19 cellular contexts compared by ENCODE assay signal in genomic region chr2:165804719-165805118, GRCh38. TPM values are rescaled to one million over a fixed set of nuclear protein-coding genes. Genes with fewer than 3 reads are reported as not detected.
DNase-seq lines count a peak whose midpoint lies in the region; ATAC-seq, FAIRE-seq and TF ChIP-seq lines count a peak whose summit lies in the region.
"Had no signal": no experiment of that assay in that cellular context is flagged by ENCODE, and none has a peak within 500 bp of the region (broad histone marks: within the 10 kb centered on the region; RNA-seq: fewer than 3 reads in every experiment).

No MANE protein-coding gene starts in this region.

- H2AK5ac ChIP-seq in neuronal stem cell (ENCODE audit: low read depth, low read length): no peak overlapping the region

- peaks cover 9% of the 10 kb centered on the region for H3K4me1 ChIP-seq in RWPE2 (ENCODE audit: insufficient read depth, poor library complexity, severe bottlenecking)
- H3K4me1 ChIP-seq in pancreas: peaks cover 11 to 29% (median 21%) of the 10 kb centered on the region in 3 donors
- no peaks in the 10 kb centered on the region for H3K4me1 ChIP-seq in neuronal stem cell (ENCODE audit: control insufficient read depth in 2 of 2, insufficient read depth in 1 of 2, low read depth in 1 of 2, low read length in 2 of 2)
- H3K4me1 ChIP-seq: neural progenitor cell, SJSA1 had no signal

- H3K36me3 ChIP-seq in RWPE2 (ENCODE audit: low read depth): no peaks in the 10 kb centered on the region
- no peaks in the 10 kb centered on the region for H3K36me3 ChIP-seq in pancreas
- H3K36me3 ChIP-seq in neuronal stem cell (replicated peaks in 1 of 2; ENCODE audit: control insufficient read depth in 2 of 2, insufficient read depth in 2 of 2, low read length in 2 of 2): no peaks in the 10 kb centered on the region
- H3K36me3 ChIP-seq: esophagus squamous epithelium, neural progenitor cell, SJSA1 had no signal

- ATAC-seq in RWPE2 (ENCODE audit: low read depth) (peak; percentile 46; the same call in 1 of the 3 replicates), pancreas (peak; percentile 74 to 94 (median 92))
- ATAC-seq: left cardiac atrium, WTC11 had no signal

- no peak overlapping the region for H3K9ac ChIP-seq in neuronal stem cell (ENCODE audit: low read depth, low read length, poor library complexity)
- H3K9ac ChIP-seq: neural progenitor cell had no signal

- no peak overlapping the region for H2BK12ac ChIP-seq in neuronal stem cell (ENCODE audit: low read length)

- POLR2A ChIA-PET in GM10248 (lab: Yijun Ruan, JAX): no interaction called here

- H2AFZ ChIP-seq in neuronal stem cell (ENCODE audit: low read length): no peak overlapping the region
- H2AFZ ChIP-seq: neural progenitor cell had no signal

- no peak overlapping the region for H3K23ac ChIP-seq in neuronal stem cell (ENCODE audit: low read depth, low read length, poor library complexity)

- 12 to 13% methylated on average over 3 of the region's 3 CpGs for WGBS in pancreas, 2 donors
- WGBS in neuronal stem cell (ENCODE audit: extremely low coverage in 2 of 2, insufficient read length in 2 of 2, insufficient replicate concordance in 1 of 2), 2 donors: no CpG with 5 or more reads among the region's 3 CpGs

- H3K4ac ChIP-seq in neuronal stem cell (ENCODE audit: low read length): no peak overlapping the region

- no peak overlapping the region for H2BK5ac ChIP-seq in neuronal stem cell (ENCODE audit: low read length)

- peak; percentile 86 for FAIRE-seq in pancreas (lab: Jason Lieb, UNC)
- FAIRE-seq: GM19239 had no signal

- CTCF ChIA-PET in GM10248 (lab: Yijun Ruan, JAX): no interaction called here

- intact Hi-C loops in pancreas (cut with DNase I): no loop called here

- H3K18ac ChIP-seq in neuronal stem cell (ENCODE audit: low read length): no peak overlapping the region

- H3K27ac ChIP-seq in RWPE2 (ENCODE audit: poor library complexity, severe bottlenecking) (no peak overlapping the region), pancreas (peak overlapping the region in 1 of 4 donors; percentile 42), neuronal stem cell (replicated peaks; ENCODE audit: low read length) (no peak overlapping the region)
- H3K27ac ChIP-seq: esophagus squamous epithelium, neural progenitor cell, SJSA1 had no signal

- H2BK15ac ChIP-seq in neuronal stem cell (ENCODE audit: low read length): no peak overlapping the region

- H3K4me3 ChIP-seq in RWPE2 (ENCODE audit: severe bottlenecking): no peak overlapping the region
- H3K4me3 ChIP-seq in pancreas: no peak overlapping the region
- H3K4me3 ChIP-seq in neuronal stem cell (ENCODE audit: low read length in 2 of 2): no peak overlapping the region
- H3K4me3 ChIP-seq: esophagus squamous epithelium, neural progenitor cell, SJSA1, smooth muscle cell had no signal

- H2BK120ac ChIP-seq in neuronal stem cell (ENCODE audit: low read depth, low read length): no peak overlapping the region

- H3K27me3 ChIP-seq in RWPE2 (ENCODE audit: insufficient read depth, poor library complexity, severe bottlenecking) (no peaks in the 10 kb centered on the region), pancreas (no peaks in the 10 kb centered on the region), neuronal stem cell (ENCODE audit: control insufficient read depth in 3 of 3, insufficient read depth in 3 of 3, low read depth in 1 of 3, low read length in 3 of 3) (no peaks in the 10 kb centered on the region)
- H3K27me3 ChIP-seq: esophagus squamous epithelium, neural progenitor cell, SJSA1 had no signal

- no peaks in the 10 kb centered on the region for H3K9me3 ChIP-seq in RWPE2 (ENCODE audit: severe bottlenecking)
- no peaks in the 10 kb centered on the region for H3K9me3 ChIP-seq in pancreas
- H3K9me3 ChIP-seq in neuronal stem cell (replicated peaks in 1 of 2; ENCODE audit: control insufficient read depth in 2 of 2, insufficient read depth in 1 of 2, low read depth in 1 of 2, low read length in 2 of 2): no peaks in the 10 kb centered on the region
- H3K9me3 ChIP-seq: esophagus squamous epithelium, SJSA1 had no signal

- no peak overlapping the region for H3K4me2 ChIP-seq in neuronal stem cell (ENCODE audit: insufficient read depth, low read length, poor library complexity, severe bottlenecking)
- H3K4me2 ChIP-seq: neural progenitor cell, smooth muscle cell had no signal

- no peak overlapping the region for H4K91ac ChIP-seq in neuronal stem cell (ENCODE audit: low read depth, low read length, poor library complexity)

- DNase-seq in DMS79 (lab: John Stamatoyannopoulos, UW) (peak; percentile 56), NCI-H1105 treated with DMSO at 0.1 percent for 48 hours (lab: John Stamatoyannopoulos, UW) (peak; percentile 86), RWPE2 (ENCODE audit: low spot score) (no peak), pancreas (peak in 2 of 6 donors; percentile 22 to 25), neuronal stem cell (ENCODE audit: low spot score) (no peak), AML-193 (lab: John Stamatoyannopoulos, UW) (no peak), GM10248 (ENCODE audit: extremely low spot score) (no peak)
- DNase-seq: activated CD4-positive, alpha-beta T cell treated with anti-CD3 and anti-CD28 coated beads, Interleukin-2, amount 50 U/mL, for 48 hours; activated naive CD4-positive, alpha-beta T cell treated with Interleukin-2 at 50 U/mL for 16 hours; esophagus squamous epithelium; H7; left cardiac atrium; NCI-H524 treated with DMSO at 0.1 percent for 48 hours; T-helper 2 cell had no signal

- no peak overlapping the region for H3K14ac ChIP-seq in neuronal stem cell (ENCODE audit: low read length)

- no peaks in the 10 kb centered on the region for H3K79me1 ChIP-seq in neuronal stem cell (ENCODE audit: low read depth, low read length)

- H4K8ac ChIP-seq in neuronal stem cell (ENCODE audit: low read depth, low read length): no peak overlapping the region

- TF ChIP-seq CTCF in RWPE2 (IDR thresholded peaks at IDR 0.05; ENCODE audit: poor library complexity, severe bottlenecking): no peak
- no peak for TF ChIP-seq CTCF in pancreas (IDR thresholded peaks at IDR 0.05)
- no peak for TF ChIP-seq CTCF in GM10248 (IDR thresholded peaks at IDR 0.05; ENCODE audit: control extremely low read depth, extremely low read depth, low read depth, missing control alignments)

RNA-seq across cellular contexts. Expression of gene GALNT3, which starts 10.7 kb away (rescaled TPM):
- total RNA-seq in pancreas: 10 to 100 TPM; 13.2 to 34.4 (median 20.4) TPM
- 10 to 100 TPM; 13.7 to 21.5 TPM for polyA plus RNA-seq in pancreas
- polyA plus RNA-seq in neuronal stem cell (2013, experiment 1 of 2): 0.04 TPM
- polyA plus RNA-seq in neuronal stem cell (2013, experiment 2 of 2): 0.04 TPM

Comparison
In these comparisons a context has a peak if more than half of its experiments do, and no peak if none do; other contexts are left out.
1. DNase-seq: peak in DMS79 (single experiment) and NCI-H1105 treated with DMSO at 0.1 percent for 48 hours (single experiment); none in RWPE2 (single experiment), neuronal stem cell (single experiment), AML-193 (0 of 2) and GM10248 (single experiment).